ENCODE assay signal across 1 cellular context in the genomic region with DNA sequence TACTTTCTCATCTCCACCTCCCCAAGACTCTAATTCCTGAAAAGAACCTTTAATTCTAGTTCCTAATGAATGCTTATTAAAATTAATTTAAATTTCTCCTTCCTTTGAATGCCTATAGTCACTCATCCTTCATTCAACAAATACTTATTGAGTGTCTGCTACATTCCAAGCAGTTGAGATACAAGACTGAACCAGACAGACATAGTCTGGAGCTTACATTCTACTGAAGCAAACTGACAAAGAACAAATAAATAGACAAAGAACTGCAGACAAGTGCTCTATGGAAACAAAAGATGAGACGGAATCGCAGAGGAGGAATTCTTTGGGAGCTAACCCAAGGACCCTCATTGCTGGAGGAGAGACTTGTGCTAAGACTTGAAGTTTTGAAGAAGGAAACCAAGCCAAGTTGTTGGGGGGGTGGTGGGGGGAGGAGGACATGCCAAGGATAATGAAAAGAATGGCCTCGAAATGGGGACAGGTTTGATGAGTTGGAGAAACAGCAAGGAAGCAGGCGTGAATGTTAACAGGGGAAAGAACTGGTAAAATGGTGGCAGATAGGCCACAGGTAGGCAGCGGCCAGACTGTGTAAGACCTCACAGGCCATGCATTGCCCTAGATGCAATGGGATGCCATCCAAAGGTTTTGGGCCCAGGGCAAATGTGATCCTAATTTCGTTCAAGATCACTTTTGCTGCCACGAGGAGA.
TF ChIP-seq lines count a peak whose summit lies in the region.

No MANE protein-coding gene starts in this region.

TF ChIP-seq in H1, 55 proteins besides CTCF, POLR2A, EP300 and RAD21:
- TF ChIP-seq NANOG (IDR thresholded peaks at IDR 0.05; ENCODE audit: insufficient read depth, low read depth, low read length, poor library complexity, severe bottlenecking) (no peak), SIRT6 (IDR thresholded peaks at IDR 0.05; ENCODE audit: low read length) (no peak), NRF1 (IDR thresholded peaks at IDR 0.05; ENCODE audit: low read depth, low read length) (no peak), CEBPB (IDR thresholded peaks at IDR 0.05; ENCODE audit: low read depth, low read length) (no peak), RBBP5 (IDR thresholded peaks at IDR 0.05; ENCODE audit: borderline replicate concordance, low read depth, low read length) (no peak), MAFK (IDR thresholded peaks at IDR 0.05; ENCODE audit: low read depth, low read length) (no peak), RNF2 (IDR thresholded peaks at IDR 0.05; ENCODE audit: borderline replicate concordance, low read depth, low read length, missing control alignments, poor library complexity, severe bottlenecking) (no peak), SP1 (IDR thresholded peaks at IDR 0.05; ENCODE audit: low read depth, low read length) (no peak), ZNF274 (IDR thresholded peaks at IDR 0.05; ENCODE audit: borderline replicate concordance, extremely low read depth, low read length) (no peak), POLR2AphosphoS5 (IDR thresholded peaks at IDR 0.05; ENCODE audit: low read depth, low read length) (no peak), HDAC6 (IDR thresholded peaks at IDR 0.05; ENCODE audit: low read depth, low read length) (no peak), GTF2F1 (IDR thresholded peaks at IDR 0.05; ENCODE audit: borderline replicate concordance, low read depth, low read length) (no peak), HDAC2 (IDR thresholded peaks at IDR 0.05; ENCODE audit: borderline replicate concordance in 1 of 2, low read depth in 2 of 2, low read length in 2 of 2) (no peak)
- TF ChIP-seq, protein P1, sequence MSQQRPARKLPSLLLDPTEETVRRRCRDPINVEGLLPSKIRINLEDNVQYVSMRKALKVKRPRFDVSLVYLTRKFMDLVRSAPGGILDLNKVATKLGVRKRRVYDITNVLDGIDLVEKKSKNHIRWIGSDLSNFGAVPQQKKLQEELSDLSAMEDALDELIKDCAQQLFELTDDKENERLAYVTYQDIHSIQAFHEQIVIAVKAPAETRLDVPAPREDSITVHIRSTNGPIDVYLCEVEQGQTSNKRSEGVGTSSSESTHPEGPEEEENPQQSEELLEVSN (IDR thresholded peaks at IDR 0.05), result no peak
- TF ChIP-seq, protein P2, sequence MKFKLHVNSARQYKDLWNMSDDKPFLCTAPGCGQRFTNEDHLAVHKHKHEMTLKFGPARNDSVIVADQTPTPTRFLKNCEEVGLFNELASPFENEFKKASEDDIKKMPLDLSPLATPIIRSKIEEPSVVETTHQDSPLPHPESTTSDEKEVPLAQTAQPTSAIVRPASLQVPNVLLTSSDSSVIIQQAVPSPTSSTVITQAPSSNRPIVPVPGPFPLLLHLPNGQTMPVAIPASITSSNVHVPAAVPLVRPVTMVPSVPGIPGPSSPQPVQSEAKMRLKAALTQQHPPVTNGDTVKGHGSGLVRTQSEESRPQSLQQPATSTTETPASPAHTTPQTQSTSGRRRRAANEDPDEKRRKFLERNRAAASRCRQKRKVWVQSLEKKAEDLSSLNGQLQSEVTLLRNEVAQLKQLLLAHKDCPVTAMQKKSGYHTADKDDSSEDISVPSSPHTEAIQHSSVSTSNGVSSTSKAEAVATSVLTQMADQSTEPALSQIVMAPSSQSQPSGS (IDR thresholded peaks at IDR 0.05; ENCODE audit: low read length), result no peak
